1 cellular context compared by ENCODE assay signal in the genomic region with DNA sequence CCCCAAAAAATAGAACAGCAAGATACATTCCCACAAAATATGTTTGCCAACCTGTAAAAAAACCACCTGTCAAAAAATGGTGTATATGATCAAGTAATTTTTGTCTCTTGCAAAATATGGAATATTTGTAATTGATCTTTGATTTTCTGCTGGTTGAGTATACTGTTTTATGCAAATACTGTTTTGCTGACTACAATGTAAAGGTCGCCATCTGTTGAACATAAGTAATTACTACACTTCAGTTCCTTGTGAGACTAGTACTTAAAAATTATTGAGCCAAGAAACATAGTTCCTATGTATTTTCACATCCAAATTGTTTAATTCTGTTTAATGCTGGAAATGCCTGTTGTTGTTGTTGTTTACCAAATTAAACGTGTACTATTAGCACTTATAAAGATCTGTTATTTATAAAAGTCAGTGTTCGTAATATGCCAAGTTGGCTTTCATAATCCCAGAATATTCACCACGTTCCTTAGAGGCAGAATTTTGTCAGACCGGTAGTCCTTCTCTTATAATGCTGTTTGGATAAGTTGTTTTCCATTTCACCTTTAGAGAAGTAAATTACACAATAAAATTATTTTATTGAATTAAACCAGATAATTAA.
TF ChIP-seq lines count a peak whose summit lies in the region.

No MANE protein-coding gene starts in this region.

TF ChIP-seq in K562, 482 proteins besides CTCF, POLR2A, EP300 and RAD21 (continued from another document):
- TF ChIP-seq DEAF1 (CRISPR knock-in tag; IDR thresholded peaks at IDR 0.05) (peak; percentile 77), THRAP3 (IDR thresholded peaks at IDR 0.05; ENCODE audit: borderline replicate concordance) (0 out of 2 replicates have a peak, but pooled peaks have one; percentile 45), NCOR1 (IDR thresholded peaks at IDR 0.05) (0 out of 2 replicates have a peak, but pooled peaks have one; percentile 6), ARNT (IDR thresholded peaks at IDR 0.05) (0 out of 4 replicates have a peak, but pooled peaks of 1 of the 2 experiments have one; percentile 50), C11orf30 (IDR thresholded peaks at IDR 0.05; ENCODE audit: low read depth) (peak; percentile 72), MYNN (IDR thresholded peaks at IDR 0.05) (no peak), MYNN (CRISPR knock-in tag; IDR thresholded peaks at IDR 0.05) (no peak), ARID2 (IDR thresholded peaks at IDR 0.05) (peak; percentile 70; the same call in 1 of the 2 replicates), NFIC (IDR thresholded peaks at IDR 0.05) (peak; percentile 35), HDAC8 (tag; IDR thresholded peaks at IDR 0.05) (no peak), ZNF395 (CRISPR knock-in tag; IDR thresholded peaks at IDR 0.05) (no peak), GATAD2B (IDR thresholded peaks at IDR 0.05; ENCODE audit: borderline replicate concordance) (peak; percentile 42; the same call in 1 of the 2 replicates), TAL1 (IDR thresholded peaks at IDR 0.05) (0 out of 2 replicates have a peak, but pooled peaks have one; percentile 3), MAFF (IDR thresholded peaks at IDR 0.05; ENCODE audit: low read length) (peak; percentile 14; the same call in 1 of the 2 replicates), NCOA1 (IDR thresholded peaks at IDR 0.05; ENCODE audit: low read depth) (no peak), ZC3H4 (CRISPR knock-in tag; IDR thresholded peaks at IDR 0.05; ENCODE audit: borderline replicate concordance) (no peak), ZNF316 (IDR thresholded peaks at IDR 0.05) (peak; percentile 87), MAFG (tag; conservative IDR thresholded peaks at IDR 0.05) (peak; percentile 37; the same call in 1 of the 2 replicates)
- TF ChIP-seq, protein P1, sequence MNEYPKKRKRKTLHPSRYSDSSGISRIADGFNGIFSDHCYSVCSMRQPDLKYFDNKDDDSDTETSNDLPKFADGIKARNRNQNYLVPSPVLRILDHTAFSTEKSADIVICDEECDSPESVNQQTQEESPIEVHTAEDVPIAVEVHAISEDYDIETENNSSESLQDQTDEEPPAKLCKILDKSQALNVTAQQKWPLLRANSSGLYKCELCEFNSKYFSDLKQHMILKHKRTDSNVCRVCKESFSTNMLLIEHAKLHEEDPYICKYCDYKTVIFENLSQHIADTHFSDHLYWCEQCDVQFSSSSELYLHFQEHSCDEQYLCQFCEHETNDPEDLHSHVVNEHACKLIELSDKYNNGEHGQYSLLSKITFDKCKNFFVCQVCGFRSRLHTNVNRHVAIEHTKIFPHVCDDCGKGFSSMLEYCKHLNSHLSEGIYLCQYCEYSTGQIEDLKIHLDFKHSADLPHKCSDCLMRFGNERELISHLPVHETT (CRISPR knock-in tag; conservative IDR thresholded peaks at IDR 0.05 in 1 of 2, IDR thresholded peaks at IDR 0.05 in 1 of 2), result no peak
